In the genomic region with DNA sequence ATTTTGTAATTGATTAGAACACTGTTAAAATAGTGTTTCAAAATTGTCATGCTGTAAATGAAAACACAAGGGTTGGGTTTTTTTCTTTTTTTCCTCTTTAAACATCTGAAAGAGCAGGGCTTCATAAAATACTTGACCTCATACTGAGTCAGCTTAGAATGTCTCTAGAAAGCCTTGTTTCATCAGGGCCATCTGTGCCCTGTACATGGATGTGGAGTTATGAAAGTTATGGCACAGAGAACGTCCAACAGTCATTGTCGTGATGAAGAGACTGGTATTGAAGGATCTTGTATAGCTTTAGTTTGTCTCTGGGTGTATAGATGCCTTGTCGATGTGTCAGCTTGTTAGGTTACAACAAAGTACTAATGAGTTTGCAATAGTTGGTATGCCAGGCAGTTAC, we compare ENCODE assay signal across 16 cellular contexts.
DNase-seq lines count a peak whose midpoint lies in the region; ATAC-seq, FAIRE-seq and TF ChIP-seq lines count a peak whose summit lies in the region.
"Had no signal": no experiment of that assay in that cellular context is flagged by ENCODE, and none has a peak within 500 bp of the region (broad histone marks: within the 10 kb centered on the region; RNA-seq: fewer than 3 reads in every experiment).

No MANE protein-coding gene starts in this region.

- TF ChIP-seq CTCF in nephron progenitor cell (IDR thresholded peaks at IDR 0.05), result no peak
- no peak for TF ChIP-seq CTCF in GM10266 (IDR thresholded peaks at IDR 0.05; ENCODE audit: control insufficient read depth, insufficient read depth, low read depth, missing control alignments)

- no peak overlapping the region for H3K4me3 Mint-ChIP-seq in nephron progenitor cell
- H3K4me3 Mint-ChIP-seq in effector memory CD8-positive, alpha-beta T cell, result no peak overlapping the region
- H3K4me3 Mint-ChIP-seq in stimulated activated naive B cell treated with anti-CD40 and anti-IgM and Interleukin-4, amounts not matched to agents 10 μg/mL and 1 μg/mL and 100 μg/mL, for 72 hours, result no peak overlapping the region
- H3K4me3 Mint-ChIP-seq: B cell; CD4-positive, alpha-beta T cell had no signal

- DNase-seq in AG08395 (ENCODE audit: low spot score) (peak; percentile 37), HS-5 (ENCODE audit: low read depth) (peak; percentile 10), nephron progenitor cell (no peak), GM10266 (ENCODE audit: extremely low spot score) (no peak), GM19240 (ENCODE audit: insufficient read length, low spot score) (no peak)
- DNase-seq in effector memory CD8-positive, alpha-beta T cell, result no peak
- no peak for DNase-seq in stimulated activated naive B cell treated with anti-CD40 and anti-IgM and Interleukin-4, amounts not matched to agents 10 μg/mL and 1 μg/mL and 100 μg/mL, for 72 hours
- DNase-seq: C1 segment of cervical spinal cord; Calu3; CD4-positive, alpha-beta T cell; DMS 273 treated with DMSO at 0.1 percent for 48 hours had no signal

- ATAC-seq in effector memory CD8-positive, alpha-beta T cell (replicated peaks), result no peak
- no peak for ATAC-seq in stimulated activated naive B cell treated with anti-CD40 and anti-IgM and Interleukin-4, amounts not matched to agents 10 μg/mL and 1 μg/mL and 100 μg/mL, for 72 hours (replicated peaks)
- ATAC-seq: HCT116 had no signal

- H3K4me1 Mint-ChIP-seq in nephron progenitor cell, result peaks cover 52% of the 10 kb centered on the region
- no peaks in the 10 kb centered on the region for H3K4me1 Mint-ChIP-seq in effector memory CD8-positive, alpha-beta T cell (ENCODE audit: low read depth in 2 of 2)
- H3K4me1 Mint-ChIP-seq in stimulated activated naive B cell treated with anti-CD40 and anti-IgM and Interleukin-4, amounts not matched to agents 10 μg/mL and 1 μg/mL and 100 μg/mL, for 72 hours, result peaks cover 7 to 11% of the 10 kb centered on the region in 2 donors
- H3K4me1 Mint-ChIP-seq: B cell had no signal

- peak overlapping the region; percentile 24 for H3K27ac Mint-ChIP-seq in nephron progenitor cell
- no peak overlapping the region for H3K27ac Mint-ChIP-seq in effector memory CD8-positive, alpha-beta T cell
- no peak overlapping the region for H3K27ac Mint-ChIP-seq in stimulated activated naive B cell treated with anti-CD40 and anti-IgM and Interleukin-4, amounts not matched to agents 10 μg/mL and 1 μg/mL and 100 μg/mL, for 72 hours
- H3K27ac Mint-ChIP-seq: B cell; CD4-positive, alpha-beta T cell had no signal

- no peaks in the 10 kb centered on the region for H3K36me3 Mint-ChIP-seq in nephron progenitor cell (ENCODE audit: low read depth)
- H3K36me3 Mint-ChIP-seq in effector memory CD8-positive, alpha-beta T cell (ENCODE audit: insufficient read depth), result no peaks in the 10 kb centered on the region
- no peaks in the 10 kb centered on the region for H3K36me3 Mint-ChIP-seq in stimulated activated naive B cell treated with anti-CD40 and anti-IgM and Interleukin-4, amounts not matched to agents 10 μg/mL and 1 μg/mL and 100 μg/mL, for 72 hours

- no peaks in the 10 kb centered on the region for H3K9me3 Mint-ChIP-seq in nephron progenitor cell
- H3K9me3 Mint-ChIP-seq in effector memory CD8-positive, alpha-beta T cell, result no peaks in the 10 kb centered on the region
- H3K9me3 Mint-ChIP-seq in stimulated activated naive B cell treated with anti-CD40 and anti-IgM and Interleukin-4, amounts not matched to agents 10 μg/mL and 1 μg/mL and 100 μg/mL, for 72 hours, result no peaks in the 10 kb centered on the region
- H3K9me3 Mint-ChIP-seq: CD4-positive, alpha-beta T cell had no signal

- peaks cover 4% of the 10 kb centered on the region for H3K27me3 Mint-ChIP-seq in nephron progenitor cell (ENCODE audit: low read depth, poor library complexity)
- peaks cover 22 to 26% of the 10 kb centered on the region in 2 donors for H3K27me3 Mint-ChIP-seq in effector memory CD8-positive, alpha-beta T cell
- H3K27me3 Mint-ChIP-seq in stimulated activated naive B cell treated with anti-CD40 and anti-IgM and Interleukin-4, amounts not matched to agents 10 μg/mL and 1 μg/mL and 100 μg/mL, for 72 hours, result no peaks in the 10 kb centered on the region

- peak; percentile 21 for FAIRE-seq in endometrium (lab: Jason Lieb, UNC)
- FAIRE-seq: GM12891, H54 had no signal

Comparison
In these comparisons a context has a peak if more than half of its experiments do, and no peak if none do; other contexts are left out.
1. DNase-seq: peak in AG08395 (single experiment) and HS-5 (single experiment); none in nephron progenitor cell (single experiment), GM10266 (single experiment), GM19240 (single experiment), effector memory CD8-positive, alpha-beta T cell (0 of 3) and stimulated activated naive B cell treated with anti-CD40 and anti-IgM and Interleukin-4, amounts not matched to agents 10 μg/mL and 1 μg/mL and 100 μg/mL, for 72 hours (single experiment).